In genomic region chr12:39402922-39403321, GRCh38 we compare ENCODE assay signal across 15 cellular contexts. TPM values are rescaled to one million over a fixed set of nuclear protein-coding genes. Genes with fewer than 3 reads are reported as not detected.
DNase-seq lines count a peak whose midpoint lies in the region; ATAC-seq, FAIRE-seq and TF ChIP-seq lines count a peak whose summit lies in the region.
"Had no signal": no experiment of that assay in that cellular context is flagged by ENCODE, and none has a peak within 500 bp of the region (broad histone marks: within the 10 kb centered on the region; RNA-seq: fewer than 3 reads in every experiment).

No MANE protein-coding gene starts in this region.

- H3K36me3 Mint-ChIP-seq in endodermal cell (ENCODE audit: low read depth): no peaks in the 10 kb centered on the region
- H3K36me3 Mint-ChIP-seq in activated CD4-positive, alpha-beta T cell treated with anti-CD3 and anti-CD28 coated beads, Interleukin-2, amount 10 ng/mL, durations not matched to agents 24 days and 14 days (ENCODE audit: low read depth): no peaks in the 10 kb centered on the region
- H3K36me3 Mint-ChIP-seq: CD14-positive monocyte had no signal

- intact Hi-C loops in head of caudate nucleus (cut with DNase I): no loop called here
- intact Hi-C loops in activated CD4-positive, alpha-beta T cell treated with anti-CD3 and anti-CD28 coated beads, Interleukin-2, amount 10 ng/mL, durations not matched to agents 24 days and 14 days (cut with micrococcal nuclease): no loop called here

- no peak for TF ChIP-seq CTCF in bronchial epithelial cell (IDR thresholded peaks at IDR 0.05; ENCODE audit: insufficient read depth, low read length, severe bottlenecking)
- no peak for TF ChIP-seq CTCF in endodermal cell (conservative IDR thresholded peaks at IDR 0.05)

- H3K9me3 Mint-ChIP-seq in endodermal cell: no peaks in the 10 kb centered on the region
- H3K9me3 Mint-ChIP-seq in activated CD4-positive, alpha-beta T cell treated with anti-CD3 and anti-CD28 coated beads, Interleukin-2, amount 10 ng/mL, durations not matched to agents 24 days and 14 days: no peaks in the 10 kb centered on the region

- FAIRE-seq in GM12892 (lab: Jason Lieb, UNC) (peak; percentile 60), bronchial epithelial cell (lab: Jason Lieb, UNC) (no peak)
- FAIRE-seq: G401.6, HTR-8/SVneo had no signal

- no peak overlapping the region for H3K9ac ChIP-seq in endodermal cell (ENCODE audit: extremely low read depth, low read length, poor library complexity, severe bottlenecking)

- no peak overlapping the region for H3K27ac ChIP-seq in endodermal cell (ENCODE audit: low read depth, low read length)

- TF ChIP-seq POLR2A in GM12892 (IDR thresholded peaks at IDR 0.05; ENCODE audit: low read depth, low read length): no peak

- no peaks in the 10 kb centered on the region for H3K4me1 ChIP-seq in endodermal cell (ENCODE audit: control insufficient read depth, insufficient read depth, low read length)

- H3K27ac Mint-ChIP-seq in endodermal cell: no peak overlapping the region
- H3K27ac Mint-ChIP-seq in activated CD4-positive, alpha-beta T cell treated with anti-CD3 and anti-CD28 coated beads, Interleukin-2, amount 10 ng/mL, durations not matched to agents 24 days and 14 days: no peak overlapping the region
- H3K27ac Mint-ChIP-seq: CD14-positive monocyte had no signal

- DNase-seq in EL (peak; percentile 17), GM12892 (ENCODE audit: insufficient read length) (no peak), bronchial epithelial cell (ENCODE audit: low read depth) (peak; percentile 73), endodermal cell (no peak), dermis blood vessel endothelial cell (no peak), head of caudate nucleus (no peak)
- no peak for DNase-seq in activated CD4-positive, alpha-beta T cell treated with anti-CD3 and anti-CD28 coated beads, Interleukin-2, amount 10 ng/mL, durations not matched to agents 24 days and 14 days
- DNase-seq: activated naive CD4-positive, alpha-beta T cell; MV-4-11; T-helper 9 cell had no signal

- H3K36me3 ChIP-seq in bronchial epithelial cell (ENCODE audit: control insufficient read depth, insufficient read depth, low read length): no peaks in the 10 kb centered on the region
- H3K36me3 ChIP-seq in endodermal cell (ENCODE audit: control insufficient read depth, insufficient read depth, low read length): no peaks in the 10 kb centered on the region

- peaks cover 5% of the 10 kb centered on the region for H3K4me1 Mint-ChIP-seq in endodermal cell
- H3K4me1 Mint-ChIP-seq in activated CD4-positive, alpha-beta T cell treated with anti-CD3 and anti-CD28 coated beads, Interleukin-2, amount 10 ng/mL, durations not matched to agents 24 days and 14 days: peaks cover 11% of the 10 kb centered on the region

- H3K9me3 ChIP-seq in endodermal cell (ENCODE audit: control insufficient read depth, low read length): no peaks in the 10 kb centered on the region

- H3K27me3 Mint-ChIP-seq in endodermal cell (ENCODE audit: insufficient read depth): no peaks in the 10 kb centered on the region
- H3K27me3 Mint-ChIP-seq in activated CD4-positive, alpha-beta T cell treated with anti-CD3 and anti-CD28 coated beads, Interleukin-2, amount 10 ng/mL, durations not matched to agents 24 days and 14 days: no peaks in the 10 kb centered on the region

- H3K4me3 ChIP-seq in bronchial epithelial cell (ENCODE audit: low read depth, low read length) (no peak overlapping the region), endodermal cell (ENCODE audit: low read length) (no peak overlapping the region)
- H3K4me3 ChIP-seq: lung had no signal

- H3K4me3 Mint-ChIP-seq in endodermal cell: no peak overlapping the region
- H3K4me3 Mint-ChIP-seq in activated CD4-positive, alpha-beta T cell treated with anti-CD3 and anti-CD28 coated beads, Interleukin-2, amount 10 ng/mL, durations not matched to agents 24 days and 14 days: no peak overlapping the region
- H3K4me3 Mint-ChIP-seq: CD14-positive monocyte had no signal

- ATAC-seq in HG02798 (IDR thresholded peaks at IDR 0.05; ENCODE audit: poor library complexity, unreplicated experiment): peak; percentile 67

- H3K27me3 ChIP-seq in bronchial epithelial cell (ENCODE audit: control insufficient read depth, insufficient read depth, low read length): no peaks in the 10 kb centered on the region
- H3K27me3 ChIP-seq in endodermal cell (ENCODE audit: control insufficient read depth, insufficient read depth, low read length, poor library complexity, severe bottlenecking): no peaks in the 10 kb centered on the region

RNA-seq across cellular contexts. Expression of gene KIF21A, which starts 40.0 kb away (rescaled TPM):
- polyA plus RNA-seq in GM12892 (2012; ENCODE audit: missing spikeins): 28.2 TPM
- total RNA-seq in bronchial epithelial cell: 37.4 and 37.6 TPM in 2 replicates
- 10 to 100 TPM; 32.3 to 35.3 TPM for total RNA-seq in endodermal cell
- polyA plus RNA-seq in endodermal cell (2013, experiment 1 of 2): 81.1 TPM
- polyA plus RNA-seq in endodermal cell (2013, experiment 2 of 2): 68.3 TPM
- total RNA-seq in dermis blood vessel endothelial cell: 8.3 and 13.6 TPM in 2 replicates
- 28.1 and 29.5 TPM in 2 replicates for total RNA-seq in activated CD4-positive, alpha-beta T cell treated with anti-CD3 and anti-CD28 coated beads, Interleukin-2, amount 10 ng/mL, durations not matched to agents 24 days and 14 days

Comparison
In these comparisons a context has a peak if more than half of its experiments do, and no peak if none do; other contexts are left out.
1. DNase-seq: peak in EL (single experiment) and bronchial epithelial cell (single experiment); none in GM12892 (single experiment), endodermal cell (single experiment), dermis blood vessel endothelial cell (single experiment), head of caudate nucleus (0 of 42) and activated CD4-positive, alpha-beta T cell treated with anti-CD3 and anti-CD28 coated beads, Interleukin-2, amount 10 ng/mL, durations not matched to agents 24 days and 14 days (single experiment).